ENCODE assay signal across 23 cellular contexts in the genomic region with DNA sequence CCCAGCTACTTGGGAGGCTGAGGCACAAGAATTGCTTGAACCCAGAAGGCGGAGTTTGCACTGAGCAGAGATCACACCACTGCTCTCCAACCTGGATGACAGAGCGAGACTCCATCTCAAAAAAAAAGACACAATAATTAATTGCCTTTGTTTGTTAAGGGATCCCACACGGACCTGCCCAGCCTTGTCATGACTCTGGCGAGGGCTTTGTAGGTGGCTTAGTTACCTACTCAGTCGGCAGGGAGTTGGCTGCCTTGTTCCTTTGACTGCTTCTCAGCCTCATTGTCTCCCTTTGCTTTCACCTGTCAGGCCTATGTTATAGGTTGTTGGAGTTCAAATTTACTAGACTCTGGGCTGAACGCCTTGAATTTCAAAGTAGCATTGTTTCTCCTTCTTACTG.
"Had no signal": no experiment of that assay in that cellular context is flagged by ENCODE, and none has a peak within 500 bp of the region (broad histone marks: within the 10 kb centered on the region; RNA-seq: fewer than 3 reads in every experiment).

No MANE protein-coding gene starts in this region.

- H3K4me3 ChIP-seq: colonic mucosa, dorsolateral prefrontal cortex, gastroesophageal sphincter, heart left ventricle, hepatocyte, left lung, lower lobe of right lung had no signal

- H3K9me3 ChIP-seq: colonic mucosa, gastroesophageal sphincter, heart left ventricle, left lung, lower lobe of right lung had no signal

- ATAC-seq: foreskin keratinocyte; gastroesophageal sphincter; heart left ventricle; left colon; left lung; left ventricle myocardium superior; lower lobe of right lung; naive thymus-derived CD4-positive, alpha-beta T cell had no signal

- H3K27me3 ChIP-seq: colonic mucosa, dorsolateral prefrontal cortex, foreskin keratinocyte, gastroesophageal sphincter, heart left ventricle, hepatocyte, left lung had no signal

- DNase-seq: colonic mucosa; cortex of kidney; dorsolateral prefrontal cortex; effector CD4-positive, alpha-beta T cell; effector memory CD4-positive, alpha-beta T cell; erythroblast; foreskin keratinocyte; heart left ventricle; hypothalamus; immature natural killer cell; islet precursor cell; kidney; kidney glomerular epithelial cell; left colon; left lung; left ventricle myocardium superior; lower lobe of right lung; mesenchymal stem cell; midbrain; naive thymus-derived CD4-positive, alpha-beta T cell had no signal

- H3K27ac ChIP-seq: colonic mucosa, epithelial cell of prostate, foreskin keratinocyte, gastroesophageal sphincter, heart left ventricle, hepatocyte, left lung, lower lobe of right lung had no signal

- H3K4me1 ChIP-seq: colonic mucosa, foreskin keratinocyte, left lung, lower lobe of right lung had no signal
